In the genomic region with DNA sequence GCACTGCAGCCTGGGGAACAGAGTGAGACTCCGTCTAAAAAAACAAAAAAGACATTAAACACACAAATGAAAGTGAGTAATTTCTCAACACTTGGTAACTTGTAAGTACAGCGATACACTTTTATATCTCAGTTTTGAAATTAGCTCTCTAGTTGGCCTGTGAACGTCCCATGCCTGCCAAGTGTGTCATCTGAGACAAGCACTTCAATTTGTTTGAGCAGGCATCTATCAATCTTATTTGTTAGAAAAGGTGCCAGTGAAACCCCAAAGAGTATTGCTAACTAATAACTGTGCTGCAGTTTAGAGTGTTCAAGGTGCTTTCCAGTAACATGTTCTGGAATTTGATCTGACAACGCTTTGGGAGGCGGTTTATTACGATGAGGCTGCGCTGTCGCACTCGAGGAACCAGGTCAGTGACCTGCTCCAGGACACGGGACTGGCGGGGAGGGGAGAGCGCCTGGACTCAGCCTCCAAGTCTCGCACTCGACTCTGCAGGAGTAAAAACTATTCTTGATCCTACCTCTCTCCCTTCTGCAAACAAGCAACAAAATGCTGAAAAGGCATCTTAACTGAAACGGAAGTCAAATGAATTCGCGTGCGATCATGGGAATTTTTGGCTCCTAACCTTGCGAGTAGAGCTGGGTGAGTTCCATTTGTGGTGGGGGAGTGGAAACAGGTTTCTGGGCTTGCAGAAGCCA, we compare ENCODE assay signal across 7 cellular contexts. TPM values are rescaled to one million over a fixed set of nuclear protein-coding genes. Genes with fewer than 3 reads are reported as not detected.
DNase-seq lines count a peak whose midpoint lies in the region; ATAC-seq and TF ChIP-seq lines count a peak whose summit lies in the region.

No MANE protein-coding gene starts in this region.

- peak; percentile 5 to 14 for ATAC-seq in left cardiac atrium
- ATAC-seq in HG03159 (IDR thresholded peaks at IDR 0.05; ENCODE audit: unreplicated experiment), result no peak
- ATAC-seq in GM19455 (IDR thresholded peaks at IDR 0.05; ENCODE audit: unreplicated experiment), result no peak

- peaks cover 2% of the 10 kb centered on the region for H3K36me3 Mint-ChIP-seq in activated naive CD4-positive, alpha-beta T cell treated with anti-CD3 and anti-CD28 coated beads, Interleukin-2, amount 50 U/mL, for 24 hours

- intact Hi-C loops in left cardiac atrium (cut with DNase I) (loop anchor here in 1 of 2 donors (5.0 kb wide), 1 partner anchor 80 kb away; no protein-coding TSS in a partner anchor), posterior cingulate gyrus (cut with DNase I) (loop anchor here (5.0 kb wide), 1 partner anchor 150 kb away; no protein-coding TSS in a partner anchor)

- H3K27me3 Mint-ChIP-seq in activated naive CD4-positive, alpha-beta T cell treated with anti-CD3 and anti-CD28 coated beads, Interleukin-2, amount 50 U/mL, for 24 hours, result no peaks in the 10 kb centered on the region

- TF ChIP-seq CTCF in GM10248 (IDR thresholded peaks at IDR 0.05; ENCODE audit: control extremely low read depth, extremely low read depth, low read depth, missing control alignments), result no peak

- H3K9me3 Mint-ChIP-seq in activated naive CD4-positive, alpha-beta T cell treated with anti-CD3 and anti-CD28 coated beads, Interleukin-2, amount 50 U/mL, for 24 hours, result no peaks in the 10 kb centered on the region

- H3K27ac Mint-ChIP-seq in activated naive CD4-positive, alpha-beta T cell treated with anti-CD3 and anti-CD28 coated beads, Interleukin-2, amount 50 U/mL, for 24 hours, result peak overlapping the region; percentile 82

- CTCF ChIA-PET in GM10248 (lab: Yijun Ruan, JAX), result no interaction called here

- POLR2A ChIA-PET in GM10248 (lab: Yijun Ruan, JAX), result no interaction called here

- peak; percentile 25 for DNase-seq in GM10248 (ENCODE audit: extremely low spot score)
- DNase-seq in NAMALWA (ENCODE audit: low spot score), result peak; percentile 13
- DNase-seq in left cardiac atrium, result peak; percentile 29
- DNase-seq in posterior cingulate gyrus, result peak in 6 of 10 donors; percentile 9 to 84 (median 19)

- peak overlapping the region; percentile 90 for H3K4me3 Mint-ChIP-seq in activated naive CD4-positive, alpha-beta T cell treated with anti-CD3 and anti-CD28 coated beads, Interleukin-2, amount 50 U/mL, for 24 hours

- H3K4me1 Mint-ChIP-seq in activated naive CD4-positive, alpha-beta T cell treated with anti-CD3 and anti-CD28 coated beads, Interleukin-2, amount 50 U/mL, for 24 hours, result peaks cover 21% of the 10 kb centered on the region

RNA-seq across cellular contexts. Expression of gene SPIN1, which starts 1.1 kb away (rescaled TPM):
- total RNA-seq in left cardiac atrium, result 10 to 100 TPM; 55.6 to 56.3 TPM

Comparison
In these comparisons a context has a peak if more than half of its experiments do, and no peak if none do; other contexts are left out.
1. ATAC-seq: peak in left cardiac atrium (2 of 2); none in HG03159 (single experiment) and GM19455 (single experiment).
2. Peak in every context shown above with its lines, with median percentiles within 50 percentile points of each other: DNase-seq.